In genomic region chr20:50285376-50286173, GRCh38 we compare ENCODE assay signal across 8 cellular contexts.
DNase-seq lines count a peak whose midpoint lies in the region; ATAC-seq lines count a peak whose summit lies in the region.

No MANE protein-coding gene starts in this region.

- no peak overlapping the region for H3K4me3 ChIP-seq in SK-N-MC

- H3K9ac ChIP-seq in SK-N-MC (ENCODE audit: insufficient read length), result peak overlapping the region; percentile 51

- H3K4me1 Mint-ChIP-seq in stimulated activated naive CD8-positive, alpha-beta T cell treated with anti-CD3 and anti-CD28 coated beads, Interleukin-15, amount 100 ng/mL, for 72 hours, result peaks cover 33% of the 10 kb centered on the region

- H3K27ac ChIP-seq in SK-N-MC, result peak overlapping the region; percentile 54

- ATAC-seq in stimulated activated naive CD8-positive, alpha-beta T cell treated with anti-CD3 and anti-CD28 coated beads, Interleukin-15, amount 100 ng/mL, for 72 hours, result peak; percentile 58

- H3K27ac Mint-ChIP-seq in stimulated activated naive CD8-positive, alpha-beta T cell treated with anti-CD3 and anti-CD28 coated beads, Interleukin-15, amount 100 ng/mL, for 72 hours, result peak overlapping the region in 1 of 2 donors; percentile 80

- H3K9me3 ChIP-seq in SK-N-MC (ENCODE audit: low read depth, low read length), result no peaks in the 10 kb centered on the region

- no peaks in the 10 kb centered on the region for H3K9me3 Mint-ChIP-seq in stimulated activated naive CD8-positive, alpha-beta T cell treated with anti-CD3 and anti-CD28 coated beads, Interleukin-15, amount 100 ng/mL, for 72 hours

- DNase-seq in stimulated activated CD4-positive, alpha-beta T cell treated with anti-CD3 and anti-CD28 coated beads, Interleukin-1b, Interleukin-23, amount 100 ng/mL, for 48 hours, result peak; percentile 12
- no peak for DNase-seq in stimulated activated CD4-positive, alpha-beta T cell treated with anti-CD3 and anti-CD28 coated beads, Interleukin-4, amount 100 ng/mL, for 4 hours
- DNase-seq in SK-N-MC (ENCODE audit: low read depth, low spot score), result no peak
- peak; percentile 85 for DNase-seq in germinal center (ENCODE audit: low spot score)
- no peak for DNase-seq in stimulated activated naive CD8-positive, alpha-beta T cell treated with anti-CD3 and anti-CD28 coated beads, Interleukin-15, amount 100 ng/mL, for 72 hours
- no peak for DNase-seq in NCI-H524 (lab: John Stamatoyannopoulos, UW)
- DNase-seq in SIG-M5 treated with dmso at 0.1 percent for 504 hours (lab: John Stamatoyannopoulos, UW; ENCODE audit: unreplicated experiment), result no peak
- no peak for DNase-seq in DMS53 treated with DMSO at 0.1 percent for 48 hours (lab: John Stamatoyannopoulos, UW; ENCODE audit: unreplicated experiment)

- H3K4me3 Mint-ChIP-seq in stimulated activated naive CD8-positive, alpha-beta T cell treated with anti-CD3 and anti-CD28 coated beads, Interleukin-15, amount 100 ng/mL, for 72 hours, result peak overlapping the region in 1 of 2 donors; percentile 10

- H3K36me3 ChIP-seq in SK-N-MC (ENCODE audit: insufficient read depth, low read length), result no peaks in the 10 kb centered on the region

- H3K27me3 Mint-ChIP-seq in stimulated activated naive CD8-positive, alpha-beta T cell treated with anti-CD3 and anti-CD28 coated beads, Interleukin-15, amount 100 ng/mL, for 72 hours, result peaks cover 29% of the 10 kb centered on the region

Comparison
In these comparisons a context has a peak if more than half of its experiments do, and no peak if none do; other contexts are left out.
1. DNase-seq: peak in stimulated activated CD4-positive, alpha-beta T cell treated with anti-CD3 and anti-CD28 coated beads, Interleukin-1b, Interleukin-23, amount 100 ng/mL, for 48 hours (single experiment) and germinal center (single experiment); none in stimulated activated CD4-positive, alpha-beta T cell treated with anti-CD3 and anti-CD28 coated beads, Interleukin-4, amount 100 ng/mL, for 4 hours (0 of 2), SK-N-MC (single experiment), stimulated activated naive CD8-positive, alpha-beta T cell treated with anti-CD3 and anti-CD28 coated beads, Interleukin-15, amount 100 ng/mL, for 72 hours (0 of 2), NCI-H524 (0 of 2), SIG-M5 treated with dmso at 0.1 percent for 504 hours (single experiment) and DMS53 treated with DMSO at 0.1 percent for 48 hours (single experiment).